ENCODE assay signal across 7 cellular contexts in genomic region chr6:30725713-30726505, GRCh38. TPM values are rescaled to one million over a fixed set of nuclear protein-coding genes. Genes with fewer than 3 reads are reported as not detected.
DNase-seq lines count a peak whose midpoint lies in the region; ATAC-seq lines count a peak whose summit lies in the region.

No MANE protein-coding gene starts in this region.

- peak overlapping the region; percentile 67 for H3K27ac Mint-ChIP-seq in activated naive CD8-positive, alpha-beta T cell treated with anti-CD3 and anti-CD28 coated beads, Interleukin-2, amount 50 U/mL, for 24 hours
- H3K27ac Mint-ChIP-seq in naive B cell, result peak overlapping the region in 4 of 6 donors; percentile 42 to 75 (median 69)

- ATAC-seq in activated naive CD8-positive, alpha-beta T cell treated with anti-CD3 and anti-CD28 coated beads, Interleukin-2, amount 50 U/mL, for 24 hours, result no peak
- no peak for ATAC-seq in naive B cell (ENCODE audit: low read depth in 2 of 2)
- no peak for ATAC-seq in HG03196 (IDR thresholded peaks at IDR 0.05; ENCODE audit: unreplicated experiment)
- no peak for ATAC-seq in HG02970 (IDR thresholded peaks at IDR 0.05; ENCODE audit: low FRiP score, unreplicated experiment)

- H3K9me3 Mint-ChIP-seq in activated naive CD8-positive, alpha-beta T cell treated with anti-CD3 and anti-CD28 coated beads, Interleukin-2, amount 50 U/mL, for 24 hours, result no peaks in the 10 kb centered on the region
- H3K9me3 Mint-ChIP-seq in naive B cell, result no peaks in the 10 kb centered on the region

- peaks cover 47% of the 10 kb centered on the region for H3K36me3 Mint-ChIP-seq in activated naive CD8-positive, alpha-beta T cell treated with anti-CD3 and anti-CD28 coated beads, Interleukin-2, amount 50 U/mL, for 24 hours (ENCODE audit: low read depth)
- H3K36me3 Mint-ChIP-seq in naive B cell, result peaks cover 7 to 25% of the 10 kb centered on the region in 2 donors

- peaks cover 49% of the 10 kb centered on the region for H3K4me1 Mint-ChIP-seq in activated naive CD8-positive, alpha-beta T cell treated with anti-CD3 and anti-CD28 coated beads, Interleukin-2, amount 50 U/mL, for 24 hours
- H3K4me1 Mint-ChIP-seq in naive B cell, result peaks cover 31 to 50% (median 48%) of the 10 kb centered on the region in 3 donors

- no peak overlapping the region for H3K4me3 Mint-ChIP-seq in activated naive CD8-positive, alpha-beta T cell treated with anti-CD3 and anti-CD28 coated beads, Interleukin-2, amount 50 U/mL, for 24 hours
- H3K4me3 Mint-ChIP-seq in naive B cell, result no peak overlapping the region

- DNase-seq in EH (ENCODE audit: low read depth) (peak; percentile 84), HT1080 (ENCODE audit: low read depth) (peak; percentile 79), naive B cell (no peak), NCI-H446 (lab: John Stamatoyannopoulos, UW) (no peak)
- no peak for DNase-seq in activated naive CD8-positive, alpha-beta T cell treated with anti-CD3 and anti-CD28 coated beads, Interleukin-2, amount 50 U/mL, for 24 hours

- H3K27me3 Mint-ChIP-seq in activated naive CD8-positive, alpha-beta T cell treated with anti-CD3 and anti-CD28 coated beads, Interleukin-2, amount 50 U/mL, for 24 hours, result no peaks in the 10 kb centered on the region
- H3K27me3 Mint-ChIP-seq in naive B cell, result no peaks in the 10 kb centered on the region

RNA-seq across cellular contexts. Expression of gene TUBB, which starts 5.8 kb away (rescaled TPM):
- total RNA-seq in HT1080 (2014; rRNA removed; shearing (Covaris generic)), result 1,534 and 1,911 TPM in 2 replicates
- polyA plus RNA-seq in HT1080 (2015; cell fraction: cytosol; rRNA removed), result 1,782 and 1,790 TPM in 2 replicates
- 2,351 and 2,402 TPM in 2 replicates for polyA plus RNA-seq in HT1080 (2015; cell fraction: nucleus; rRNA removed)
- polyA plus RNA-seq in naive B cell (ENCODE audit: low read depth in 6 of 6), result 100 to 1,000 TPM in 1 of 6 donors, 10 to 100 TPM in 5; 37.9 to 104 (median 73.3) TPM

RNA-seq across cellular contexts. Expression of gene MDC1, which starts 8.8 kb away (rescaled TPM):
- total RNA-seq in HT1080 (2014; rRNA removed; shearing (Covaris generic)), result 11.0 and 12.9 TPM in 2 replicates
- 13.7 and 16.5 TPM in 2 replicates for polyA plus RNA-seq in HT1080 (2015; cell fraction: cytosol; rRNA removed)
- 55.0 and 55.9 TPM in 2 replicates for polyA plus RNA-seq in HT1080 (2015; cell fraction: nucleus; rRNA removed)
- polyA plus RNA-seq in naive B cell (ENCODE audit: low read depth in 6 of 6), result 1 to 10 TPM; 2.0 to 8.3 (median 3.5) TPM

RNA-seq across cellular contexts. Expression of gene FLOT1, which starts 16.6 kb away (rescaled TPM):
- total RNA-seq in HT1080 (2014; rRNA removed; shearing (Covaris generic)), result 67.0 and 73.8 TPM in 2 replicates
- polyA plus RNA-seq in HT1080 (2015; cell fraction: cytosol; rRNA removed), result 107 and 120 TPM in 2 replicates
- polyA plus RNA-seq in HT1080 (2015; cell fraction: nucleus; rRNA removed), result 92.9 and 99.6 TPM in 2 replicates
- polyA plus RNA-seq in naive B cell (ENCODE audit: low read depth in 6 of 6), result 10 to 100 TPM; 43.5 to 65.2 (median 52.4) TPM

RNA-seq across cellular contexts. Expression of gene IER3, which starts 18.4 kb away (rescaled TPM):
- 156 and 195 TPM in 2 replicates for total RNA-seq in HT1080 (2014; rRNA removed; shearing (Covaris generic))
- polyA plus RNA-seq in HT1080 (2015; cell fraction: cytosol; rRNA removed), result 319 and 384 TPM in 2 replicates
- 434 and 449 TPM in 2 replicates for polyA plus RNA-seq in HT1080 (2015; cell fraction: nucleus; rRNA removed)
- polyA plus RNA-seq in naive B cell (ENCODE audit: low read depth in 6 of 6), result under 1 TPM in 1 of 6 donors, not detected in 5; 0.31 TPM

RNA-seq across cellular contexts. Expression of gene NRM, which starts 35.1 kb away (rescaled TPM):
- total RNA-seq in HT1080 (2014; rRNA removed; shearing (Covaris generic)), result 11.2 and 18.5 TPM in 2 replicates
- polyA plus RNA-seq in HT1080 (2015; cell fraction: cytosol; rRNA removed), result 29.2 and 33.3 TPM in 2 replicates
- 22.9 and 31.6 TPM in 2 replicates for polyA plus RNA-seq in HT1080 (2015; cell fraction: nucleus; rRNA removed)
- polyA plus RNA-seq in naive B cell (ENCODE audit: low read depth in 6 of 6), result 10 to 100 TPM; 37.3 to 72.1 (median 45.4) TPM

Comparison
In these comparisons a context has a peak if more than half of its experiments do, and no peak if none do; other contexts are left out.
1. DNase-seq: peak in EH (single experiment) and HT1080 (single experiment); none in activated naive CD8-positive, alpha-beta T cell treated with anti-CD3 and anti-CD28 coated beads, Interleukin-2, amount 50 U/mL, for 24 hours (single experiment), naive B cell (single experiment) and NCI-H446 (0 of 2).